In genomic region chr1:69203166-69203565, GRCh38 we compare ENCODE assay signal across 34 cellular contexts.
"Had no signal": no experiment of that assay in that cellular context is flagged by ENCODE, and none has a peak within 500 bp of the region (broad histone marks: within the 10 kb centered on the region; RNA-seq: fewer than 3 reads in every experiment).

No MANE protein-coding gene starts in this region.

- DNase-seq: Karpas-422, Kasumi-1, MG63, MM.1S, MV-4-11, NCI-H1048, NCI-H1092, NCI-H1092 treated with DMSO at 0.1 percent for 48 hours, NCI-H1105, NCI-H1105 treated with DMSO at 0.1 percent for 48 hours, NCI-H1417, NCI-H1417 treated with DMSO at 0.1 percent for 48 hours, NCI-H1436, NCI-H1436 treated with DMSO at 0.1 percent for 48 hours, NCI-H146, NCI-H1694, NCI-H1694 treated with DMSO at 0.1 percent for 48 hours, NCI-H187, NCI-H187 treated with DMSO at 0.1 percent for 48 hours, NCI-H1930, NCI-H2029, NCI-H2029 treated with DMSO at 0.1 percent for 48 hours, NCI-H2081, NCI-H2081 treated with DMSO at 0.1 percent for 48 hours, NCI-H2107, NCI-H2171, NCI-H2171 treated with DMSO at 0.1 percent for 48 hours, NCI-H2227 treated with DMSO at 0.1 percent for 48 hours, NCI-H345, NCI-H446, NCI-H446 treated with DMSO at 0.1 percent for 48 hours, NCI-H510A, NCI-H510A treated with DMSO at 0.1 percent for 48 hours, NCI-H524 had no signal
